In genomic region chr2:109031481-109032228, GRCh38 we compare ENCODE assay signal across 9 cellular contexts. TPM values are rescaled to one million over a fixed set of nuclear protein-coding genes. Genes with fewer than 3 reads are reported as not detected.
A peak's percentile ranks its signal among the peaks of the same experiment; 100 is the strongest.
DNase-seq lines count a peak whose midpoint lies in the region; ATAC-seq and TF ChIP-seq lines count a peak whose summit lies in the region.
"Had no signal": no experiment of that assay in that cellular context is flagged by ENCODE, and none has a peak within 500 bp of the region (broad histone marks: within the 10 kb centered on the region; RNA-seq: fewer than 3 reads in every experiment).

No MANE protein-coding gene starts in this region.

- no peaks in the 10 kb centered on the region for H3K27me3 ChIP-seq in upper lobe of left lung

- intact Hi-C loops in OCI-LY7 (cut with micrococcal nuclease; ENCODE audit: unreplicated experiment): no loop called here
- intact Hi-C loops in posterior cingulate gyrus (cut with DNase I): no loop called here

- H3K36me3 ChIP-seq in OCI-LY7 (ENCODE audit: insufficient read depth, low read length) (no peaks in the 10 kb centered on the region), upper lobe of left lung (no peaks in the 10 kb centered on the region)

- H3K9me3 Mint-ChIP-seq in activated T-helper 17 cell treated with anti-CD3 and anti-CD28 coated beads, Interleukin-2, amount 50 U/mL, for 72 hours: no peaks in the 10 kb centered on the region
- peaks cover 7% of the 10 kb centered on the region for H3K9me3 Mint-ChIP-seq in glutamatergic neuron (ENCODE audit: unreplicated experiment)

- peaks cover 12% of the 10 kb centered on the region for H3K4me1 Mint-ChIP-seq in activated T-helper 17 cell treated with anti-CD3 and anti-CD28 coated beads, Interleukin-2, amount 50 U/mL, for 72 hours
- peaks cover 3% of the 10 kb centered on the region for H3K4me1 Mint-ChIP-seq in glutamatergic neuron (ENCODE audit: low read depth, unreplicated experiment)

- H3K4me2 ChIP-seq in OCI-LY7 (ENCODE audit: low read length): peak overlapping the region; percentile 57; the same call in 1 of the 2 replicates
- H3K4me2 ChIP-seq: PC-9 had no signal

- H3K27ac Mint-ChIP-seq in activated T-helper 17 cell treated with anti-CD3 and anti-CD28 coated beads, Interleukin-2, amount 50 U/mL, for 72 hours: peak overlapping the region; percentile 46
- H3K27ac Mint-ChIP-seq in glutamatergic neuron (ENCODE audit: unreplicated experiment): no peak overlapping the region

- no peaks in the 10 kb centered on the region for H3K79me2 ChIP-seq in OCI-LY7 (ENCODE audit: insufficient read depth, low read depth, low read length)

- TF ChIP-seq EP300 in upper lobe of left lung (IDR thresholded peaks at IDR 0.05): no peak

- H3K9me3 ChIP-seq in OCI-LY7 (ENCODE audit: low read length) (no peaks in the 10 kb centered on the region), upper lobe of left lung (no peaks in the 10 kb centered on the region)

- CTCF ChIA-PET in OCI-LY7 (lab: Charles Lee; ENCODE audit: unreplicated experiment): no interaction called here

- no peaks in the 10 kb centered on the region for H3K27me3 Mint-ChIP-seq in activated T-helper 17 cell treated with anti-CD3 and anti-CD28 coated beads, Interleukin-2, amount 50 U/mL, for 72 hours
- H3K27me3 Mint-ChIP-seq in glutamatergic neuron (ENCODE audit: unreplicated experiment): peaks cover 6% of the 10 kb centered on the region

- H2AFZ ChIP-seq in OCI-LY7 (ENCODE audit: low read length): peak overlapping the region; percentile 50; the same call in 1 of the 2 replicates
- H2AFZ ChIP-seq: PC-9 had no signal

- H3K4me3 ChIP-seq in HFF-Myc (replicated peaks; ENCODE audit: low read depth, low read length) (peak overlapping the region; percentile 12; the same call in 1 of the 2 replicates), OCI-LY7 (ENCODE audit: low read depth, low read length, poor library complexity, severe bottlenecking) (no peak overlapping the region), upper lobe of left lung (peak overlapping the region; percentile 1 to 54 (median 43))
- H3K4me3 ChIP-seq: PC-9 had no signal

- POLR2A ChIA-PET in OCI-LY7 (lab: Charles Lee): interaction anchor here (0.6 kb wide), 1 partner anchor 8 kb away, joined by 6 read pairs; no protein-coding TSS in a partner anchor

- peak; percentile 13 for DNase-seq in EL
- DNase-seq in HFF-Myc (ENCODE audit: extremely low read depth, low read depth): peak; percentile 11
- DNase-seq in OCI-LY7 (ENCODE audit: low spot score): peak; percentile 21
- DNase-seq in glutamatergic neuron: peak; percentile 58
- peak in 9 of 10 donors; percentile 15 to 87 (median 34) for DNase-seq in posterior cingulate gyrus
- peak; percentile 56 to 92 for DNase-seq in upper lobe of left lung
- DNase-seq in foreskin melanocyte: no peak

- H3K4me1 ChIP-seq in OCI-LY7 (ENCODE audit: insufficient read depth, low read length, poor library complexity, severe bottlenecking) (no peaks in the 10 kb centered on the region), upper lobe of left lung (peaks cover 5 to 23% (median 20%) of the 10 kb centered on the region in 4 donors)

- BruUV-seq in OCI-LY7 (replicated peaks; lab: Mats Ljungman, UMichigan): no TSS peak

- H3K36me3 Mint-ChIP-seq in activated T-helper 17 cell treated with anti-CD3 and anti-CD28 coated beads, Interleukin-2, amount 50 U/mL, for 72 hours (ENCODE audit: low read depth): no peaks in the 10 kb centered on the region
- H3K36me3 Mint-ChIP-seq in glutamatergic neuron (ENCODE audit: unreplicated experiment): peaks cover 5% of the 10 kb centered on the region

- H3K4me3 Mint-ChIP-seq in activated T-helper 17 cell treated with anti-CD3 and anti-CD28 coated beads, Interleukin-2, amount 50 U/mL, for 72 hours: peak overlapping the region; percentile 84
- H3K4me3 Mint-ChIP-seq in glutamatergic neuron (ENCODE audit: unreplicated experiment): peak overlapping the region; percentile 85

- H3K27ac ChIP-seq in OCI-LY7 (ENCODE audit: low read depth, low read length, poor library complexity, severe bottlenecking): no peak overlapping the region
- peak overlapping the region; percentile 48 to 73 (median 70) for H3K27ac ChIP-seq in upper lobe of left lung
- H3K27ac ChIP-seq: PC-9 had no signal

- no peaks in the 10 kb centered on the region for H3K9me2 ChIP-seq in OCI-LY7 (ENCODE audit: insufficient read depth, low read length)

- peak; percentile 78 for ATAC-seq in activated T-helper 17 cell treated with anti-CD3 and anti-CD28 coated beads, Interleukin-2, amount 50 U/mL, for 72 hours (replicated peaks)
- peak; percentile 58 to 80 for ATAC-seq in upper lobe of left lung (ENCODE audit: low FRiP score in 2 of 2)

- WGBS in upper lobe of left lung, 2 donors: 1 to 6% methylated on average over 27 to 49 of the region's 51 CpGs

- H4K20me1 ChIP-seq in OCI-LY7 (ENCODE audit: insufficient read depth, low read length): no peaks in the 10 kb centered on the region

- peak in 1 of 4 donors; percentile 31 for TF ChIP-seq POLR2A in upper lobe of left lung (IDR thresholded peaks at IDR 0.05)

- TF ChIP-seq CTCF in HFF-Myc (IDR thresholded peaks at IDR 0.05; ENCODE audit: low read depth, low read length, missing control alignments) (no peak), OCI-LY7 (conservative IDR thresholded peaks at IDR 0.05; ENCODE audit: low read length) (no peak), glutamatergic neuron (IDR thresholded peaks at IDR 0.05; ENCODE audit: partially characterized antibody, unreplicated experiment) (no peak), upper lobe of left lung (IDR thresholded peaks at IDR 0.05) (peak in 1 of 6 experiments; percentile 30)

RNA-seq across cellular contexts. Expression of gene EDAR, which starts 42.6 kb away (rescaled TPM):
- not detected in 2 replicates for total RNA-seq in OCI-LY7 (2014; rRNA removed; shearing (Covaris generic))
- not detected in 2 replicates for total RNA-seq in OCI-LY7 (2022)
- not detected for total RNA-seq in activated T-helper 17 cell treated with anti-CD3 and anti-CD28 coated beads, Interleukin-2, amount 50 U/mL, for 72 hours
- total RNA-seq in glutamatergic neuron (ENCODE audit: unreplicated experiment): not detected
- total RNA-seq in upper lobe of left lung: under 1 TPM in 3 of 6 donors, not detected in 3; under 0.01 to 0.13 (median 0.09) TPM
- total RNA-seq: PC-9 had no signal
